24 cellular contexts compared by ENCODE assay signal in genomic region chr13:96044238-96044637, GRCh38. TPM values are rescaled to one million over a fixed set of nuclear protein-coding genes. Genes with fewer than 3 reads are reported as not detected.
DNase-seq lines count a peak whose midpoint lies in the region; ATAC-seq, FAIRE-seq and TF ChIP-seq lines count a peak whose summit lies in the region.
"Had no signal": no experiment of that assay in that cellular context is flagged by ENCODE, and none has a peak within 500 bp of the region (broad histone marks: within the 10 kb centered on the region; RNA-seq: fewer than 3 reads in every experiment).

No MANE protein-coding gene starts in this region.

- peaks cover 46% of the 10 kb centered on the region for H3K9me3 Mint-ChIP-seq in WTC11

- H3K4me1 ChIP-seq in SJCRH30: no peaks in the 10 kb centered on the region
- H3K4me1 ChIP-seq: A549; BE2C; BLaER1 treated with 17β-estradiol and CSF1 and Interleukin-3, amounts not matched to agents 10 nM and 100 nM had no signal

- DNase-seq in H54 (ENCODE audit: insufficient read length, low spot score) (no peak), WTC11 (ENCODE audit: low spot score) (no peak), SJCRH30 (no peak), Right ventricle myocardium inferior (ENCODE audit: missing footprints) (no peak), SK-N-DZ (ENCODE audit: low spot score) (no peak)
- DNase-seq: 8988T; ACHN; AML-193; BE2C; Calu3; CD4-positive, alpha-beta memory T cell; COR-L47; DMS53; DMS79 treated with DMSO at 0.1 percent for 48 hours; GF-D8; HCEC 1CT had no signal

- H3K36me3 ChIP-seq in SJCRH30: no peaks in the 10 kb centered on the region
- H3K36me3 ChIP-seq: BLaER1 treated with 17β-estradiol and CSF1 and Interleukin-3, amounts not matched to agents 10 nM and 100 nM had no signal

- peaks cover 53% of the 10 kb centered on the region for H3K36me3 Mint-ChIP-seq in WTC11
- H3K36me3 Mint-ChIP-seq: CD4-positive, alpha-beta memory T cell had no signal

- H3K27me3 ChIP-seq in SJCRH30: no peaks in the 10 kb centered on the region
- H3K27me3 ChIP-seq: BE2C; BLaER1 treated with 17β-estradiol and CSF1 and Interleukin-3, amounts not matched to agents 10 nM and 100 nM had no signal

- H3K27ac ChIP-seq in SJCRH30: no peak overlapping the region
- H3K27ac ChIP-seq: A549; BLaER1 treated with 17β-estradiol and CSF1 and Interleukin-3, amounts not matched to agents 10 nM and 100 nM had no signal

- no peak overlapping the region for H3K4me3 Mint-ChIP-seq in WTC11
- H3K4me3 Mint-ChIP-seq: CD14-positive monocyte; CD4-positive, alpha-beta memory T cell; GM23338 had no signal

- no peak overlapping the region for H3K4me3 ChIP-seq in SJCRH30
- H3K4me3 ChIP-seq: A549; BLaER1 treated with 17β-estradiol and CSF1 and Interleukin-3, amounts not matched to agents 10 nM and 100 nM; GM23338 had no signal

- H3K27ac Mint-ChIP-seq in WTC11: 0 out of 2 replicates have a peak overlapping the region, but pooled peaks have one; percentile 0
- H3K27ac Mint-ChIP-seq: CD4-positive, alpha-beta memory T cell; GM23338 had no signal

- CTCF ChIA-PET in WTC11 (lab: Charles Lee): no interaction called here

- ATAC-seq in GM18498 (IDR thresholded peaks at IDR 0.05; ENCODE audit: unreplicated experiment) (peak; percentile 55), HG02870 (IDR thresholded peaks at IDR 0.05; ENCODE audit: unreplicated experiment) (peak; percentile 55), WTC11 (no peak), Right ventricle myocardium inferior (no peak)
- ATAC-seq: A549, GM23338 had no signal

- no peak for TF ChIP-seq POLR2A in H54 (IDR thresholded peaks at IDR 0.05; ENCODE audit: low read depth, low read length)

- intact Hi-C loops in Right ventricle myocardium inferior (cut with DNase I): no loop called here

- POLR2A ChIA-PET in WTC11 (lab: Charles Lee): no interaction called here

- peaks cover 3% of the 10 kb centered on the region; the same call in 1 of the 2 replicates for H3K9me3 ChIP-seq in SJCRH30 (replicated peaks)
- H3K9me3 ChIP-seq: A549 had no signal

- peaks cover 41% of the 10 kb centered on the region for H3K4me1 Mint-ChIP-seq in WTC11
- H3K4me1 Mint-ChIP-seq: CD14-positive monocyte; CD4-positive, alpha-beta memory T cell had no signal

- no peak for TF ChIP-seq CTCF in WTC11 (IDR thresholded peaks at IDR 0.05)

- no peaks in the 10 kb centered on the region for H3K27me3 Mint-ChIP-seq in WTC11 (ENCODE audit: low read depth)

- peak; percentile 27 for FAIRE-seq in H54 (lab: Jason Lieb, UNC)
- FAIRE-seq: A549, GM12891 had no signal

TF ChIP-seq in WTC11, 78 proteins besides CTCF, POLR2A, EP300 and RAD21:
- TF ChIP-seq USF2 (CRISPR knock-in tag; IDR thresholded peaks at IDR 0.05) (no peak), STAT6 (CRISPR knock-in tag; conservative IDR thresholded peaks at IDR 0.05; ENCODE audit: low read depth) (no peak), PREB (CRISPR knock-in tag; IDR thresholded peaks at IDR 0.05; ENCODE audit: borderline replicate concordance) (no peak)
TF ChIP-seq in WTC11: peak in this region for 0.

RNA-seq across cellular contexts. Expression of gene UGGT2, which starts 9.0 kb away (rescaled TPM):
- total RNA-seq in WTC11 (2021) (31.1 to 32.3 TPM (median 32.0 TPM) in 3 replicates), Right ventricle myocardium inferior (10.0 TPM)
- total RNA-seq in SJCRH30 (2014; rRNA removed; shearing (Covaris generic)): 27.0 and 34.6 TPM in 2 replicates
- polyA plus RNA-seq in SK-N-DZ (2014; cell fraction: cytosol; rRNA removed): 19.2 and 23.5 TPM in 2 replicates
- 85.6 and 115 TPM in 2 replicates for polyA plus RNA-seq in SK-N-DZ (2014; cell fraction: nucleus; rRNA removed)
- total RNA-seq: CD4-positive, alpha-beta memory T cell had no signal
- polyA plus RNA-seq: CD4-positive, alpha-beta memory T cell had no signal

RNA-seq across cellular contexts. Expression of gene HS6ST3, which starts 45.7 kb away (rescaled TPM):
- total RNA-seq in WTC11 (2021): 1.2 to 1.4 TPM (median 1.3 TPM) in 3 replicates
- total RNA-seq in SJCRH30 (2014; rRNA removed; shearing (Covaris generic)): 0.02 and 0.08 TPM in 2 replicates
- total RNA-seq in Right ventricle myocardium inferior: 1.4 TPM
- 9.8 and 10.8 TPM in 2 replicates for polyA plus RNA-seq in SK-N-DZ (2014; cell fraction: cytosol; rRNA removed)
- 12.9 and 15.8 TPM in 2 replicates for polyA plus RNA-seq in SK-N-DZ (2014; cell fraction: nucleus; rRNA removed)
- total RNA-seq: Calu3; CD4-positive, alpha-beta memory T cell; G401 had no signal
- polyA plus RNA-seq: A549; CD14-positive monocyte; CD4-positive, alpha-beta memory T cell had no signal

Comparison
In these comparisons a context has a peak if more than half of its experiments do, and no peak if none do; other contexts are left out.
1. ATAC-seq: peak in GM18498 (single experiment) and HG02870 (single experiment); none in WTC11 (single experiment) and Right ventricle myocardium inferior (single experiment).